ENCODE assay signal across 8 cellular contexts in the genomic region with DNA sequence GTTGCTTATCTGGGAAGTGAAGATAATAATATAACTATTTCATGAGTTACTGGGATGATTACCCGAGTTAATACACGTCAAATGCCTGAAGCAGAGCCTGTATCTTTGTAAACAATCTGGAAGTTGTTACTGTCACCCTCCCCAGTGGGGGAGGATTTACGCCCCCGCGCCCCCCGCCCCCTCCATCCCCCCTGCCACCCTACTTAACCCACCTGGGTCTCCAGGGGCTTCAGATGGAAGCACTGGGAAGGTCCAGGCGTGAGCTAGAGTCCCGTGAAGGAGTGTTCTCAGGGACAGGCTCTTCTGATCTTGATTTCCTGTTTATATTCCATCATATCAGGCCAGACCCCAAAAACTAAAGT. TPM values are rescaled to one million over a fixed set of nuclear protein-coding genes. Genes with fewer than 3 reads are reported as not detected.
A peak's percentile ranks its signal among the peaks of the same experiment; 100 is the strongest.
DNase-seq lines count a peak whose midpoint lies in the region; ATAC-seq and TF ChIP-seq lines count a peak whose summit lies in the region.

No MANE protein-coding gene starts in this region.

- peak overlapping the region; percentile 97 for H3K9ac ChIP-seq in Karpas-422 (ENCODE audit: low read length)

- peaks cover 2 to 5% (median 3%) of the 10 kb centered on the region in 7 donors for H3K9me3 Mint-ChIP-seq in CD14-positive monocyte
- H3K9me3 Mint-ChIP-seq in dendritic cell treated with granulocyte-macrophage colony-stimulating factor and Interleukin-4, amounts not matched to agents 40 ng/mL and 50 ng/mL, for 4 days, result no peaks in the 10 kb centered on the region
- H3K9me3 Mint-ChIP-seq in neural crest cell, result peaks cover 7% of the 10 kb centered on the region

- intact Hi-C loops in CD14-positive monocyte (cut with micrococcal nuclease), result no loop called here
- intact Hi-C loops in dendritic cell treated with granulocyte-macrophage colony-stimulating factor and Interleukin-4, amounts not matched to agents 40 ng/mL and 50 ng/mL, for 4 days (cut with micrococcal nuclease), result no loop called here

- peak overlapping the region in 2 of 7 donors; percentile 80 to 81 for H3K27ac Mint-ChIP-seq in CD14-positive monocyte
- peak overlapping the region; percentile 55 for H3K27ac Mint-ChIP-seq in dendritic cell treated with granulocyte-macrophage colony-stimulating factor and Interleukin-4, amounts not matched to agents 40 ng/mL and 50 ng/mL, for 4 days
- peak overlapping the region; percentile 20 for H3K27ac Mint-ChIP-seq in neural crest cell (ENCODE audit: unreplicated experiment)

- TF ChIP-seq CTCF in CD14-positive monocyte (IDR thresholded peaks at IDR 0.05), result no peak
- TF ChIP-seq CTCF in neural crest cell (conservative IDR thresholded peaks at IDR 0.05), result no peak

- H3K9me3 ChIP-seq in Karpas-422 (ENCODE audit: low read length), result no peaks in the 10 kb centered on the region

- H3K36me3 Mint-ChIP-seq in CD14-positive monocyte (peaks cover 6 to 13% of the 10 kb centered on the region in 2 donors), neural crest cell (ENCODE audit: low read depth) (peaks cover 4% of the 10 kb centered on the region)
- peaks cover 13% of the 10 kb centered on the region for H3K36me3 Mint-ChIP-seq in dendritic cell treated with granulocyte-macrophage colony-stimulating factor and Interleukin-4, amounts not matched to agents 40 ng/mL and 50 ng/mL, for 4 days (ENCODE audit: low read depth)

- H4K20me1 ChIP-seq in Karpas-422 (ENCODE audit: insufficient read depth, low read depth, low read length), result peaks cover 19% of the 10 kb centered on the region; the same call in 1 of the 2 replicates

- peaks cover 21% of the 10 kb centered on the region for H3K36me3 ChIP-seq in Karpas-422 (ENCODE audit: insufficient read depth, low read length)

- H3K4me1 Mint-ChIP-seq in CD14-positive monocyte (peaks cover 12% of the 10 kb centered on the region), neural crest cell (peaks cover 22% of the 10 kb centered on the region)
- H3K4me1 Mint-ChIP-seq in dendritic cell treated with granulocyte-macrophage colony-stimulating factor and Interleukin-4, amounts not matched to agents 40 ng/mL and 50 ng/mL, for 4 days (ENCODE audit: low read depth), result peaks cover 17% of the 10 kb centered on the region

- H3K27ac ChIP-seq in Karpas-422 (ENCODE audit: low read length), result peak overlapping the region; percentile 60

- H3K4me3 Mint-ChIP-seq in CD14-positive monocyte, result peak overlapping the region; percentile 94 to 96
- peak overlapping the region; percentile 93 for H3K4me3 Mint-ChIP-seq in dendritic cell treated with granulocyte-macrophage colony-stimulating factor and Interleukin-4, amounts not matched to agents 40 ng/mL and 50 ng/mL, for 4 days
- peak overlapping the region; percentile 99 for H3K4me3 Mint-ChIP-seq in neural crest cell

- peak overlapping the region; percentile 98 for H3K4me2 ChIP-seq in Karpas-422 (ENCODE audit: low read depth, low read length, poor library complexity, severe bottlenecking)

- no peaks in the 10 kb centered on the region for H3K9me2 ChIP-seq in Karpas-422 (replicated peaks; ENCODE audit: insufficient read depth, low read length)

- peaks cover 0 to 3% (median 0%) of the 10 kb centered on the region in 3 donors for H3K27me3 Mint-ChIP-seq in CD14-positive monocyte (ENCODE audit: low read depth in 3 of 3)
- H3K27me3 Mint-ChIP-seq in dendritic cell treated with granulocyte-macrophage colony-stimulating factor and Interleukin-4, amounts not matched to agents 40 ng/mL and 50 ng/mL, for 4 days, result peaks cover 7% of the 10 kb centered on the region
- no peaks in the 10 kb centered on the region for H3K27me3 Mint-ChIP-seq in neural crest cell (ENCODE audit: low read depth)

- H2AFZ ChIP-seq in Karpas-422 (ENCODE audit: low read length), result peak overlapping the region; percentile 86

- ATAC-seq in HG03108 (IDR thresholded peaks at IDR 0.05; ENCODE audit: unreplicated experiment), result no peak

- H3K4me1 ChIP-seq in Karpas-422 (ENCODE audit: low read length), result peaks cover 40% of the 10 kb centered on the region

- no peaks in the 10 kb centered on the region for H3K27me3 ChIP-seq in Karpas-422 (ENCODE audit: low read length)

- DNase-seq in CD14-positive monocyte (ENCODE audit: low spot score) (no peak), Karpas-422 (no peak), neural crest cell (ENCODE audit: low read depth, low spot score) (no peak), NCI-H1930 (lab: John Stamatoyannopoulos, UW) (no peak), activated gamma-delta T cell (lab: John Stamatoyannopoulos, UW) (no peak)
- no peak for DNase-seq in NK-92 treated with Interleukin-12 subunit alpha and Interleukin-12 subunit beta, amount 100 ng/mL, for 24 hours (lab: John Stamatoyannopoulos, UW)

- H3K79me2 ChIP-seq in Karpas-422 (ENCODE audit: low read length), result peaks cover 43% of the 10 kb centered on the region

- peak overlapping the region; percentile 90 for H3K4me3 ChIP-seq in Karpas-422 (ENCODE audit: low read length)

RNA-seq across cellular contexts. Expression of gene PPA1, which starts 0.7 kb away (rescaled TPM):
- polyA plus RNA-seq in CD14-positive monocyte, result 100 to 1,000 TPM; 112 to 125 TPM
- total RNA-seq in Karpas-422 (2014; rRNA removed; shearing (Covaris generic); ENCODE audit: low replicate concordance), result 375 and 560 TPM in 2 replicates
- total RNA-seq in neural crest cell, result 174 and 179 TPM in 2 replicates

RNA-seq across cellular contexts. Expression of gene NPFFR1, which starts 49.9 kb away (rescaled TPM):
- polyA plus RNA-seq in CD14-positive monocyte, result not detected
- not detected in 2 replicates for total RNA-seq in Karpas-422 (2014; rRNA removed; shearing (Covaris generic); ENCODE audit: low replicate concordance)
- total RNA-seq in neural crest cell, result not detected in 2 replicates
